In genomic region chr17:80792373-80792781, GRCh38 we compare ENCODE assay signal across 9 cellular contexts.
A peak's percentile ranks its signal among the peaks of the same experiment; 100 is the strongest.
DNase-seq lines count a peak whose midpoint lies in the region; ATAC-seq and TF ChIP-seq lines count a peak whose summit lies in the region.
"Had no signal": no experiment of that assay in that cellular context is flagged by ENCODE, and none has a peak within 500 bp of the region (broad histone marks: within the 10 kb centered on the region; RNA-seq: fewer than 3 reads in every experiment).

No MANE protein-coding gene starts in this region.

- H3K27me3 ChIP-seq in hepatocyte (no peaks in the 10 kb centered on the region), suprapubic skin (no peaks in the 10 kb centered on the region), GM23338 (ENCODE audit: insufficient read depth) (no peaks in the 10 kb centered on the region)
- H3K27me3 ChIP-seq: pancreas had no signal

- peak overlapping the region; percentile 97 for H3K27ac Mint-ChIP-seq in activated CD4-positive, alpha-beta T cell treated with anti-CD3 and anti-CD28 coated beads, Interleukin-2, amount 10 ng/mL, durations not matched to agents 24 days and 14 days
- H3K27ac Mint-ChIP-seq in activated naive CD8-positive, alpha-beta T cell treated with anti-CD3 and anti-CD28 coated beads for 36 hours = peak overlapping the region; percentile 95
- no peak overlapping the region for H3K27ac Mint-ChIP-seq in GM23338

- H3K4me2 ChIP-seq in hepatocyte (peak overlapping the region; percentile 15), GM23338 (no peak overlapping the region)

- H3K9me3 ChIP-seq in hepatocyte (ENCODE audit: low read depth) = no peaks in the 10 kb centered on the region
- no peaks in the 10 kb centered on the region for H3K9me3 ChIP-seq in suprapubic skin
- H3K9me3 ChIP-seq: pancreas had no signal

- H3K27me3 Mint-ChIP-seq in activated CD4-positive, alpha-beta T cell treated with anti-CD3 and anti-CD28 coated beads, Interleukin-2, amount 10 ng/mL, durations not matched to agents 24 days and 14 days = no peaks in the 10 kb centered on the region
- no peaks in the 10 kb centered on the region for H3K27me3 Mint-ChIP-seq in activated naive CD8-positive, alpha-beta T cell treated with anti-CD3 and anti-CD28 coated beads for 36 hours
- H3K27me3 Mint-ChIP-seq in GM23338 (ENCODE audit: insufficient read depth, low read depth, poor library complexity) = peaks cover 2% of the 10 kb centered on the region

- peaks cover 71% of the 10 kb centered on the region for H3K4me1 Mint-ChIP-seq in activated CD4-positive, alpha-beta T cell treated with anti-CD3 and anti-CD28 coated beads, Interleukin-2, amount 10 ng/mL, durations not matched to agents 24 days and 14 days
- peaks cover 69% of the 10 kb centered on the region for H3K4me1 Mint-ChIP-seq in activated naive CD8-positive, alpha-beta T cell treated with anti-CD3 and anti-CD28 coated beads for 36 hours
- H3K4me1 Mint-ChIP-seq in GM23338 = peaks cover 22% of the 10 kb centered on the region

- H3K36me3 Mint-ChIP-seq in activated CD4-positive, alpha-beta T cell treated with anti-CD3 and anti-CD28 coated beads, Interleukin-2, amount 10 ng/mL, durations not matched to agents 24 days and 14 days (ENCODE audit: low read depth) = peaks cover 54% of the 10 kb centered on the region
- peaks cover 67% of the 10 kb centered on the region for H3K36me3 Mint-ChIP-seq in activated naive CD8-positive, alpha-beta T cell treated with anti-CD3 and anti-CD28 coated beads for 36 hours
- peaks cover 8% of the 10 kb centered on the region; the same call in 2 of the 3 replicates for H3K36me3 Mint-ChIP-seq in GM23338 (ENCODE audit: low read depth)

- H3K4me1 ChIP-seq in hepatocyte (ENCODE audit: insufficient read depth) = peaks cover 35% of the 10 kb centered on the region
- H3K4me1 ChIP-seq in suprapubic skin = peaks cover 47% of the 10 kb centered on the region
- no peaks in the 10 kb centered on the region for H3K4me1 ChIP-seq in GM23338 (ENCODE audit: insufficient read depth)
- H3K4me1 ChIP-seq: pancreas had no signal

- no peak overlapping the region for H2AFZ ChIP-seq in hepatocyte
- no peak overlapping the region for H2AFZ ChIP-seq in GM23338

- H3K27ac ChIP-seq in hepatocyte (peak overlapping the region; percentile 87), suprapubic skin (peak overlapping the region; percentile 74), GM23338 (ENCODE audit: low read depth) (no peak overlapping the region)

- H4K20me1 ChIP-seq in hepatocyte (ENCODE audit: insufficient read depth, poor library complexity, severe bottlenecking) (no peaks in the 10 kb centered on the region), GM23338 (replicated peaks; ENCODE audit: insufficient read depth) (peaks cover 7% of the 10 kb centered on the region; the same call in 1 of the 2 replicates)

- no peaks in the 10 kb centered on the region for H3K36me3 ChIP-seq in hepatocyte (replicated peaks; ENCODE audit: insufficient read depth, low read depth)
- H3K36me3 ChIP-seq in suprapubic skin = peaks cover 6% of the 10 kb centered on the region
- H3K36me3 ChIP-seq in GM23338 (ENCODE audit: insufficient read depth) = no peaks in the 10 kb centered on the region; the same call in 1 of the 2 replicates
- H3K36me3 ChIP-seq: pancreas had no signal

- H3K4me3 Mint-ChIP-seq in activated CD4-positive, alpha-beta T cell treated with anti-CD3 and anti-CD28 coated beads, Interleukin-2, amount 10 ng/mL, durations not matched to agents 24 days and 14 days = peak overlapping the region; percentile 79
- no peak overlapping the region for H3K4me3 Mint-ChIP-seq in activated naive CD8-positive, alpha-beta T cell treated with anti-CD3 and anti-CD28 coated beads for 36 hours
- H3K4me3 Mint-ChIP-seq in GM23338 = no peak overlapping the region

- ATAC-seq in GM19463 (IDR thresholded peaks at IDR 0.05; ENCODE audit: unreplicated experiment) (no peak), GM23338 (no peak)

- H3K79me2 ChIP-seq in hepatocyte (peaks cover 7% of the 10 kb centered on the region), GM23338 (replicated peaks; ENCODE audit: insufficient read depth) (no peaks in the 10 kb centered on the region)

- TF ChIP-seq CTCF in hepatocyte (IDR thresholded peaks at IDR 0.05; ENCODE audit: poor library complexity) (no peak), suprapubic skin (IDR thresholded peaks at IDR 0.05) (no peak), GM23338 (conservative IDR thresholded peaks at IDR 0.05; ENCODE audit: low read depth in 2 of 2) (no peak)

- 80% methylated on average over 10 of the region's 10 CpGs for WGBS in hepatocyte (ENCODE audit: low lambda C conversion rate, missing lambda C conversion rate)
- WGBS in suprapubic skin = 53% methylated on average over 10 of the region's 10 CpGs

- no peaks in the 10 kb centered on the region for H3K9me2 ChIP-seq in hepatocyte (replicated peaks; ENCODE audit: insufficient read depth)
- H3K9me2 ChIP-seq in GM23338 (ENCODE audit: insufficient read depth) = no peaks in the 10 kb centered on the region

- H3K4me3 ChIP-seq in hepatocyte = no peak overlapping the region
- H3K4me3 ChIP-seq in suprapubic skin = no peak overlapping the region
- no peak overlapping the region for H3K4me3 ChIP-seq in GM23338
- H3K4me3 ChIP-seq: pancreas had no signal

- intact Hi-C loops in activated CD4-positive, alpha-beta T cell treated with anti-CD3 and anti-CD28 coated beads, Interleukin-2, amount 10 ng/mL, durations not matched to agents 24 days and 14 days (cut with micrococcal nuclease) = no loop called here

- peaks cover 6% of the 10 kb centered on the region for H3K9me3 Mint-ChIP-seq in activated CD4-positive, alpha-beta T cell treated with anti-CD3 and anti-CD28 coated beads, Interleukin-2, amount 10 ng/mL, durations not matched to agents 24 days and 14 days
- H3K9me3 Mint-ChIP-seq in activated naive CD8-positive, alpha-beta T cell treated with anti-CD3 and anti-CD28 coated beads for 36 hours = peaks cover 9% of the 10 kb centered on the region
- no peaks in the 10 kb centered on the region for H3K9me3 Mint-ChIP-seq in GM23338

- no peak for TF ChIP-seq EP300 in suprapubic skin (IDR thresholded peaks at IDR 0.05)

- TF ChIP-seq POLR2A in suprapubic skin (IDR thresholded peaks at IDR 0.05) = no peak

- H3F3A ChIP-seq in GM23338 (replicated peaks; ENCODE audit: low read depth) = no peaks in the 10 kb centered on the region

- DNase-seq in activated CD4-positive, alpha-beta T cell treated with anti-CD3 and anti-CD28 coated beads, Interleukin-2, amount 10 ng/mL, durations not matched to agents 24 days and 14 days = peak; percentile 65
- DNase-seq in activated CD4-positive, alpha-beta T cell treated with anti-CD3 and anti-CD28 coated beads for 4 hours = no peak
- DNase-seq in activated naive CD8-positive, alpha-beta T cell treated with anti-CD3 and anti-CD28 coated beads for 36 hours = no peak
- DNase-seq in hepatocyte (ENCODE audit: low spot score) = no peak
- DNase-seq in suprapubic skin (ENCODE audit: low spot score in 2 of 2) = peak in 1 of 2 donors; percentile 69
- DNase-seq in GM23338 (ENCODE audit: low spot score) = no peak
- DNase-seq in NCI-H1092 treated with DMSO at 0.1 percent for 48 hours (lab: John Stamatoyannopoulos, UW) = no peak

TF ChIP-seq in GM23338, 12 proteins besides CTCF, POLR2A, EP300 and RAD21 (continues in another document):
- TF ChIP-seq STAT1 (IDR thresholded peaks at IDR 0.05; ENCODE audit: unreplicated experiment) (no peak), EZH2phosphoT487 (IDR thresholded peaks at IDR 0.05; ENCODE audit: unreplicated experiment) (no peak), JUNB (IDR thresholded peaks at IDR 0.05; ENCODE audit: unreplicated experiment) (no peak), EZH2 (IDR thresholded peaks at IDR 0.05; ENCODE audit: low read depth, unreplicated experiment) (no peak)
- TF ChIP-seq, protein P1, sequence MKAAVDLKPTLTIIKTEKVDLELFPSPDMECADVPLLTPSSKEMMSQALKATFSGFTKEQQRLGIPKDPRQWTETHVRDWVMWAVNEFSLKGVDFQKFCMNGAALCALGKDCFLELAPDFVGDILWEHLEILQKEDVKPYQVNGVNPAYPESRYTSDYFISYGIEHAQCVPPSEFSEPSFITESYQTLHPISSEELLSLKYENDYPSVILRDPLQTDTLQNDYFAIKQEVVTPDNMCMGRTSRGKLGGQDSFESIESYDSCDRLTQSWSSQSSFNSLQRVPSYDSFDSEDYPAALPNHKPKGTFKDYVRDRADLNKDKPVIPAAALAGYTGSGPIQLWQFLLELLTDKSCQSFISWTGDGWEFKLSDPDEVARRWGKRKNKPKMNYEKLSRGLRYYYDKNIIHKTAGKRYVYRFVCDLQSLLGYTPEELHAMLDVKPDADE (IDR thresholded peaks at IDR 0.05) = no peak
